In genomic region chr20:31500527-31500926, GRCh38 we compare ENCODE assay signal across 29 cellular contexts. TPM values are rescaled to one million over a fixed set of nuclear protein-coding genes. Genes with fewer than 3 reads are reported as not detected.
"Had no signal": no experiment of that assay in that cellular context is flagged by ENCODE, and none has a peak within 500 bp of the region (broad histone marks: within the 10 kb centered on the region; RNA-seq: fewer than 3 reads in every experiment).

No MANE protein-coding gene starts in this region.

- H3K9me3 ChIP-seq: stomach, suprapubic skin, testis, thoracic aorta, thyroid gland, tibial artery, tibial nerve, transverse colon, upper lobe of left lung, upper lobe of right lung, uterus, vagina had no signal

- H3K27ac ChIP-seq: stomach, suprapubic skin, testis, thoracic aorta, thyroid gland, tibial artery, tibial nerve, transverse colon, upper lobe of left lung, upper lobe of right lung, uterus, vagina had no signal

- ATAC-seq: stimulated activated effector memory CD8-positive, alpha-beta T cell treated with anti-CD3 and anti-CD28 coated beads, Interleukin-12 subunit alpha, Interleukin-12 subunit beta, amount 100 ng/mL, for 72 hours; stimulated activated memory B cell treated with anti-CD40 and anti-IgM and Interleukin-4, amounts not matched to agents 10 μg/mL and 1 μg/mL and 100 μg/mL, for 72 hours; stimulated activated naive B cell treated with anti-CD40 and anti-IgM and Interleukin-4, amounts not matched to agents 10 μg/mL and 1 μg/mL and 100 μg/mL, for 72 hours; stimulated activated naive CD8-positive, alpha-beta T cell treated with anti-CD3 and anti-CD28 coated beads, Interleukin-15, amount 100 ng/mL, for 72 hours; stimulated activated naive CD8-positive, alpha-beta T cell treated with anti-CD3 and anti-CD28 coated beads, Interleukin-15, Interleukin-2, amounts not matched to agents 100 U/mL and 50 U/mL, for 24 hours; upper lobe of right lung had no signal

- H3K27me3 ChIP-seq: suprapubic skin, testis, thyroid gland, tibial artery, tibial nerve, transverse colon, upper lobe of left lung, upper lobe of right lung, uterus, vagina had no signal

- FAIRE-seq: urothelium cell line had no signal

- H3K4me3 ChIP-seq: stomach, suprapubic skin, testis, thoracic aorta, thyroid gland, tibial artery, tibial nerve, transverse colon, upper lobe of left lung, upper lobe of right lung, uterus, vagina had no signal

- H3K36me3 ChIP-seq: stomach, suprapubic skin, thoracic aorta, thyroid gland, tibial artery, tibial nerve, transverse colon, upper lobe of left lung, upper lobe of right lung, uterus, vagina had no signal

- DNase-seq: stimulated activated CD4-positive, alpha-beta T cell treated with anti-CD3 and anti-CD28 coated beads, Interleukin-2, amount 100 ng/mL, for 48 hours; stimulated activated CD4-positive, alpha-beta T cell treated with anti-CD3 and anti-CD28 coated beads, Interleukin-4, amount 100 ng/mL, for 1 hour; stimulated activated CD4-positive, alpha-beta T cell treated with anti-CD3 and anti-CD28 coated beads, Interleukin-4, amount 100 ng/mL, for 24 hours; stimulated activated CD4-positive, alpha-beta T cell treated with anti-CD3 and anti-CD28 coated beads, Interleukin-4, amount 100 ng/mL, for 4 hours; stimulated activated CD8-positive, alpha-beta memory T cell treated with anti-CD3 and anti-CD28 coated beads, Interleukin-4, amount 100 ng/mL, for 48 hours; stimulated activated naive B cell treated with anti-CD40 and anti-IgM and Interleukin-4, amounts not matched to agents 10 μg/mL and 1 μg/mL and 100 μg/mL, for 72 hours; stimulated activated naive CD4-positive, alpha-beta T cell; stimulated activated naive CD4-positive, alpha-beta T cell treated with Interleukin-2 at 50 U/mL for 16 hours; stimulated activated naive CD8-positive, alpha-beta T cell treated with anti-CD3 and anti-CD28 coated beads, Interleukin-15, amount 100 ng/mL, for 72 hours; stimulated activated naive CD8-positive, alpha-beta T cell treated with anti-CD3 and anti-CD28 coated beads, Interleukin-15, Interleukin-2, amounts not matched to agents 100 U/mL and 50 U/mL, for 24 hours; stomach; testis; thyroid gland; tibial artery; transverse colon; trophoblast cell; upper lobe of left lung; upper lobe of right lung; uterus had no signal

RNA-seq across cellular contexts. Expression of gene REM1, which starts 25.4 kb away (rescaled TPM):
- total RNA-seq: temporal lobe had no signal

RNA-seq across cellular contexts. Expression of gene DEFB124, which starts 25.6 kb away (rescaled TPM):
- total RNA-seq: subcutaneous adipose tissue, suprapubic skin, temporal lobe, testis, thoracic aorta, thyroid gland, tibial nerve, transverse colon, upper lobe of left lung, upper lobe of right lung, urinary bladder, vagina had no signal
